11 cellular contexts compared by ENCODE assay signal in the genomic region with DNA sequence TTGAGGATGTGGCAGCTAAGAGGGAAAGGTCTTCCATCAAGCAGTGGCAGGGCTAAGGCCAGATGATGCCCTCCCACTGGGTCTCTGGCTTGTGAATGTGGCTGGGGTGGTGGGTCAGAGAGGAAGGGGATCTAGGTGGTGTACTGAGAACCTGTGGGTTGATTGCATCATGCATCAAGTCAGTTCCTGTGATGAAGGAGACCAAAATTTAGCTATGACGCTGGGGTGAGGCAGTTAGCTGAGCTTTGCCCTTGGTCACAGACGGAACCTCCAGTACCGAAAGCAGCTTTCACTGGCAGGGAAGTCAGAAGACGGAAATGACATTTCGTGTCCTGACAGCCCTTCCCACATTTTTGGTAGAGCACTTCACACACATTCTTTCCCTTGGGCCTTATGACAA. TPM values are rescaled to one million over a fixed set of nuclear protein-coding genes. Genes with fewer than 3 reads are reported as not detected.
A peak's percentile ranks its signal among the peaks of the same experiment; 100 is the strongest.
DNase-seq lines count a peak whose midpoint lies in the region; ATAC-seq and TF ChIP-seq lines count a peak whose summit lies in the region.
"Had no signal": no experiment of that assay in that cellular context is flagged by ENCODE, and none has a peak within 500 bp of the region (broad histone marks: within the 10 kb centered on the region; RNA-seq: fewer than 3 reads in every experiment).

No MANE protein-coding gene starts in this region.

- H3K4me1 ChIP-seq in CD4-positive, CD25-positive, alpha-beta regulatory T cell (ENCODE audit: control insufficient read depth, insufficient read depth, low read length, poor library complexity, severe bottlenecking): no peaks in the 10 kb centered on the region
- H3K4me1 ChIP-seq in fibroblast of lung (ENCODE audit: control insufficient read depth, extremely low read depth, insufficient read depth, low read length): peaks cover 18% of the 10 kb centered on the region
- peaks cover 5% of the 10 kb centered on the region for H3K4me1 ChIP-seq in prostate gland (replicated peaks)

- H3K9me3 ChIP-seq in CD4-positive, CD25-positive, alpha-beta regulatory T cell (ENCODE audit: control insufficient read depth in 2 of 2, low read length in 2 of 2): no peaks in the 10 kb centered on the region
- H3K9me3 ChIP-seq in fibroblast of lung (ENCODE audit: control insufficient read depth, insufficient read depth, low read depth, low read length) (no peaks in the 10 kb centered on the region), prostate gland (no peaks in the 10 kb centered on the region)

- no peak for ATAC-seq in CD4-positive, CD25-positive, alpha-beta regulatory T cell (ENCODE audit: low read depth in 2 of 2)
- ATAC-seq in T-cell (replicated peaks in 1 of 4): no peak
- ATAC-seq in GM18520 (IDR thresholded peaks at IDR 0.05; ENCODE audit: unreplicated experiment): no peak
- ATAC-seq: esophagus mucosa had no signal

- no peak overlapping the region for H3K27ac ChIP-seq in CD4-positive, CD25-positive, alpha-beta regulatory T cell (ENCODE audit: insufficient read depth, low read length, poor library complexity, severe bottlenecking)
- H3K27ac ChIP-seq in fibroblast of lung (ENCODE audit: insufficient read depth, low read length) (peak overlapping the region; percentile 40), prostate gland (peak overlapping the region; percentile 6 to 38)

- no peak overlapping the region for H2AFZ ChIP-seq in fibroblast of lung (ENCODE audit: low read length)

- peaks cover 19% of the 10 kb centered on the region for H3K36me3 Mint-ChIP-seq in CD4-positive, CD25-positive, alpha-beta regulatory T cell
- peaks cover 21% of the 10 kb centered on the region for H3K36me3 Mint-ChIP-seq in T-cell

- TF ChIP-seq CTCF in fibroblast of lung (conservative IDR thresholded peaks at IDR 0.05 in 1 of 2, IDR thresholded peaks at IDR 0.05 in 1 of 2; ENCODE audit: low read depth in 1 of 2, low read length in 2 of 2) (no peak), prostate gland (IDR thresholded peaks at IDR 0.05) (no peak), GM10248 (IDR thresholded peaks at IDR 0.05; ENCODE audit: control extremely low read depth, extremely low read depth, low read depth, missing control alignments) (no peak)

- H3K4me3 Mint-ChIP-seq in CD4-positive, CD25-positive, alpha-beta regulatory T cell: peak overlapping the region in 1 of 4 donors; percentile 3
- no peak overlapping the region for H3K4me3 Mint-ChIP-seq in T-cell

- no peak overlapping the region for H3K4me2 ChIP-seq in fibroblast of lung (ENCODE audit: extremely low read depth, insufficient read depth, low read length)

- POLR2A ChIA-PET in T-cell (lab: Charles Lee) (interaction anchor here (0.7 kb wide), 2 partner anchors 135 to 562 kb away, joined by 3 to 5 read pairs; no protein-coding TSS in a partner anchor), GM10248 (lab: Yijun Ruan, JAX) (no interaction called here)

- intact Hi-C loops in prostate gland (cut with DNase I): loop anchor here (5.0 to 10.0 kb wide), 2 partner anchors 310 to 407 kb away; partner anchors contain the start of gene FCHSD2

- H3K4me3 ChIP-seq in CD4-positive, CD25-positive, alpha-beta regulatory T cell (ENCODE audit: low read depth, low read length): no peak overlapping the region
- H3K4me3 ChIP-seq in fibroblast of lung (replicated peaks in 1 of 4; ENCODE audit: control extremely low read depth in 1 of 4, insufficient read depth in 1 of 4, low read depth in 3 of 4, low read length in 4 of 4) (no peak overlapping the region), prostate gland (no peak overlapping the region)

- peak overlapping the region in 2 of 3 donors; percentile 43 to 89 for H3K27ac Mint-ChIP-seq in CD4-positive, CD25-positive, alpha-beta regulatory T cell
- H3K27ac Mint-ChIP-seq in T-cell: peak overlapping the region; percentile 31 to 59

- peaks cover 38% of the 10 kb centered on the region for H3K36me3 ChIP-seq in CD4-positive, CD25-positive, alpha-beta regulatory T cell (ENCODE audit: control insufficient read depth, insufficient read depth, low read length)
- no peaks in the 10 kb centered on the region for H3K36me3 ChIP-seq in fibroblast of lung (ENCODE audit: control insufficient read depth, insufficient read depth, low read length)
- H3K36me3 ChIP-seq in prostate gland: no peaks in the 10 kb centered on the region

- 72% methylated on average over 5 of the region's 5 CpGs for WGBS in prostate gland

- H3K79me2 ChIP-seq in fibroblast of lung (ENCODE audit: control insufficient read depth, insufficient read depth, low read length): no peaks in the 10 kb centered on the region

- CTCF ChIA-PET in T-cell (lab: Charles Lee) (interaction anchor here in 1 of 2 donors (0.7 kb wide), 1 partner anchor 37 kb away, joined by 3 read pairs; no protein-coding TSS in a partner anchor), GM10248 (lab: Yijun Ruan, JAX) (interaction anchor here (1.5 to 9.5 kb wide), 3 partner anchors 11 to 344 kb away, joined by 4 to 204 read pairs (median 38); no protein-coding TSS in a partner anchor)

- H3K9me3 Mint-ChIP-seq in CD4-positive, CD25-positive, alpha-beta regulatory T cell: peaks cover 0 to 2% (median 0%) of the 10 kb centered on the region in 7 donors
- H3K9me3 Mint-ChIP-seq in T-cell: no peaks in the 10 kb centered on the region

- DNase-seq in CD4-positive, CD25-positive, alpha-beta regulatory T cell: no peak
- DNase-seq in T-cell: peak in 1 of 34 experiments; percentile 20
- no peak for DNase-seq in fibroblast of lung (ENCODE audit: low read depth in 2 of 2)
- DNase-seq in prostate gland (ENCODE audit: low spot score): no peak
- DNase-seq in activated CD4-positive, CD25-positive, alpha-beta regulatory T cell treated with anti-CD3 and anti-CD28 coated beads, Interleukin-2, amount 50 U/mL, for 72 hours: no peak
- no peak for DNase-seq in T1000 (lab: John Stamatoyannopoulos, UW)
- no peak for DNase-seq in GM10248 (ENCODE audit: extremely low spot score)
- DNase-seq: NCI-H446 treated with DMSO at 0.1 percent for 48 hours, SW 1271 had no signal

- H3K9ac ChIP-seq in fibroblast of lung (ENCODE audit: insufficient read depth, low read length): no peak overlapping the region

- H3K27me3 Mint-ChIP-seq in CD4-positive, CD25-positive, alpha-beta regulatory T cell: no peaks in the 10 kb centered on the region
- no peaks in the 10 kb centered on the region for H3K27me3 Mint-ChIP-seq in T-cell

- TF ChIP-seq POLR2A in prostate gland (IDR thresholded peaks at IDR 0.05): no peak

- H3K4me1 Mint-ChIP-seq in CD4-positive, CD25-positive, alpha-beta regulatory T cell: peaks cover 0 to 10% (median 5%) of the 10 kb centered on the region in 4 donors
- peaks cover 0 to 19% (median 4%) of the 10 kb centered on the region in 3 donors for H3K4me1 Mint-ChIP-seq in T-cell

- H3K27me3 ChIP-seq in CD4-positive, CD25-positive, alpha-beta regulatory T cell (ENCODE audit: control insufficient read depth, insufficient read depth, low read length): no peaks in the 10 kb centered on the region
- H3K27me3 ChIP-seq in fibroblast of lung (ENCODE audit: control insufficient read depth, insufficient read depth, low read length) (no peaks in the 10 kb centered on the region), prostate gland (replicated peaks; ENCODE audit: insufficient read depth) (no peaks in the 10 kb centered on the region)

- H4K20me1 ChIP-seq in fibroblast of lung (ENCODE audit: control insufficient read depth, extremely low read depth, insufficient read depth, low read length): no peaks in the 10 kb centered on the region

RNA-seq across cellular contexts. Expression of gene ATG16L2, which starts 20.7 kb away (rescaled TPM):
- 89.9 TPM for total RNA-seq in CD4-positive, CD25-positive, alpha-beta regulatory T cell
- polyA plus RNA-seq in CD4-positive, CD25-positive, alpha-beta regulatory T cell: 10 to 100 TPM in 2 of 4 donors, 1 to 10 TPM in 2; 6.7 to 13.3 (median 9.3) TPM
- total RNA-seq in T-cell: 100 to 1,000 TPM; 107 to 145 (median 127) TPM
- 5.6 and 8.8 TPM in 2 replicates for total RNA-seq in fibroblast of lung
- 3.3 and 3.8 TPM in 2 replicates for polyA plus RNA-seq in fibroblast of lung
- polyA plus RNA-seq in fibroblast of lung (2012): 2.2 and 4.3 TPM in 2 replicates
- polyA minus RNA-seq in fibroblast of lung (ENCODE audit: low replicate concordance): 4.7 and 10.6 TPM in 2 replicates
- 10 to 100 TPM; 27.5 to 29.7 TPM for total RNA-seq in prostate gland

RNA-seq across cellular contexts. Expression of gene STARD10, which starts 41.1 kb away (rescaled TPM):
- 11.2 TPM for total RNA-seq in CD4-positive, CD25-positive, alpha-beta regulatory T cell
- polyA plus RNA-seq in CD4-positive, CD25-positive, alpha-beta regulatory T cell: 10 to 100 TPM; 13.6 to 16.8 (median 14.0) TPM
- total RNA-seq in T-cell: 10 to 100 TPM; 11.1 to 24.9 (median 19.1) TPM
- 32.0 and 38.3 TPM in 2 replicates for total RNA-seq in fibroblast of lung
- polyA plus RNA-seq in fibroblast of lung: 11.4 and 20.7 TPM in 2 replicates
- 11.3 and 22.7 TPM in 2 replicates for polyA plus RNA-seq in fibroblast of lung (2012)
- polyA minus RNA-seq in fibroblast of lung (ENCODE audit: low replicate concordance): 38.3 and 67.4 TPM in 2 replicates
- 100 to 1,000 TPM; 132 to 208 TPM for total RNA-seq in prostate gland
